15 cellular contexts compared by ENCODE assay signal in genomic region chr1:48789903-48790302, GRCh38. TPM values are rescaled to one million over a fixed set of nuclear protein-coding genes. Genes with fewer than 3 reads are reported as not detected.
DNase-seq lines count a peak whose midpoint lies in the region; ATAC-seq, FAIRE-seq and TF ChIP-seq lines count a peak whose summit lies in the region.
"Had no signal": no experiment of that assay in that cellular context is flagged by ENCODE, and none has a peak within 500 bp of the region (broad histone marks: within the 10 kb centered on the region; RNA-seq: fewer than 3 reads in every experiment).

No MANE protein-coding gene starts in this region.

- no peak for DNase-seq in activated T-cell treated with anti-CD3 and anti-CD28 coated beads, Interleukin-2, amount 50 U/mL, for 24 hours
- DNase-seq in activated T-cell treated with anti-CD3 and anti-CD28 coated beads, Interleukin-2, amount 50 U/mL, for 1 hour, result no peak
- no peak for DNase-seq in activated naive CD8-positive, alpha-beta T cell treated with anti-CD3 and anti-CD28 coated beads, Interleukin-2, amount 50 U/mL, for 24 hours
- DNase-seq in aorta (no peak), frontal cortex (ENCODE audit: low spot score in 2 of 2) (no peak), NCI-H524 (lab: John Stamatoyannopoulos, UW) (no peak)
- DNase-seq: activated CD4-positive, alpha-beta T cell treated with anti-CD3 and anti-CD28 coated beads, Interleukin-2, amount 50 U/mL, for 1 hour; activated naive CD4-positive, alpha-beta T cell treated with anti-CD3 and anti-CD28 coated beads, Interleukin-2, amount 50 U/mL, for 16 hours; DMS53; immature natural killer cell; NCI-H510A; thyroid gland had no signal

- no peak for FAIRE-seq in frontal cortex (lab: Jason Lieb, UNC)

- no peaks in the 10 kb centered on the region for H3K36me3 Mint-ChIP-seq in activated T-cell treated with anti-CD3 and anti-CD28 coated beads, Interleukin-2, amount 50 U/mL, for 24 hours (ENCODE audit: low read depth)
- H3K36me3 Mint-ChIP-seq in activated naive CD8-positive, alpha-beta T cell treated with anti-CD3 and anti-CD28 coated beads, Interleukin-2, amount 50 U/mL, for 24 hours (ENCODE audit: low read depth), result no peaks in the 10 kb centered on the region
- H3K36me3 Mint-ChIP-seq: immature natural killer cell had no signal

- ATAC-seq in HG03159 (IDR thresholded peaks at IDR 0.05; ENCODE audit: unreplicated experiment) (peak; percentile 27), aorta (ENCODE audit: low FRiP score) (no peak), gastroesophageal sphincter (no peak)
- no peak for ATAC-seq in activated naive CD8-positive, alpha-beta T cell treated with anti-CD3 and anti-CD28 coated beads, Interleukin-2, amount 50 U/mL, for 24 hours

- H3K27ac ChIP-seq in aorta (ENCODE audit: low read depth in 1 of 2, low read length in 2 of 2), result peak overlapping the region; percentile 79 to 90
- H3K27ac ChIP-seq in gastroesophageal sphincter, result peak overlapping the region in 2 of 4 donors; percentile 6 to 35
- H3K27ac ChIP-seq: thyroid gland had no signal

- no peak for TF ChIP-seq CTCF in gastroesophageal sphincter (IDR thresholded peaks at IDR 0.05)

- H3K9me3 ChIP-seq in aorta (ENCODE audit: control insufficient read depth, low read length), result no peaks in the 10 kb centered on the region
- H3K9me3 ChIP-seq in gastroesophageal sphincter, result no peaks in the 10 kb centered on the region
- H3K9me3 ChIP-seq: thyroid gland had no signal

- H3K4me1 Mint-ChIP-seq in activated T-cell treated with anti-CD3 and anti-CD28 coated beads, Interleukin-2, amount 50 U/mL, for 24 hours (ENCODE audit: low read depth), result peaks cover 20% of the 10 kb centered on the region
- H3K4me1 Mint-ChIP-seq in activated naive CD8-positive, alpha-beta T cell treated with anti-CD3 and anti-CD28 coated beads, Interleukin-2, amount 50 U/mL, for 24 hours, result peaks cover 61% of the 10 kb centered on the region
- H3K4me1 Mint-ChIP-seq: immature natural killer cell had no signal

- H3K4me3 ChIP-seq in aorta (ENCODE audit: low read length in 2 of 2) (no peak overlapping the region), gastroesophageal sphincter (no peak overlapping the region)
- H3K4me3 ChIP-seq: thyroid gland had no signal

- no peaks in the 10 kb centered on the region for H3K9me3 Mint-ChIP-seq in activated T-cell treated with anti-CD3 and anti-CD28 coated beads, Interleukin-2, amount 50 U/mL, for 24 hours
- H3K9me3 Mint-ChIP-seq in activated naive CD8-positive, alpha-beta T cell treated with anti-CD3 and anti-CD28 coated beads, Interleukin-2, amount 50 U/mL, for 24 hours, result no peaks in the 10 kb centered on the region

- H3K4me1 ChIP-seq in aorta (ENCODE audit: control insufficient read depth in 1 of 2, insufficient read depth in 2 of 2, low read length in 2 of 2) (peaks cover 0 to 5% of the 10 kb centered on the region in 2 donors), gastroesophageal sphincter (peaks cover 0 to 10% (median 0%) of the 10 kb centered on the region in 3 donors)
- H3K4me1 ChIP-seq: thyroid gland had no signal

- H3K36me3 ChIP-seq in aorta (ENCODE audit: control insufficient read depth in 1 of 2, insufficient read depth in 2 of 2, low read length in 1 of 2) (no peaks in the 10 kb centered on the region), gastroesophageal sphincter (no peaks in the 10 kb centered on the region)
- H3K36me3 ChIP-seq: thyroid gland had no signal

- no peak for TF ChIP-seq POLR2A in gastroesophageal sphincter (IDR thresholded peaks at IDR 0.05)

- peak overlapping the region; percentile 7 for H3K27ac Mint-ChIP-seq in activated T-cell treated with anti-CD3 and anti-CD28 coated beads, Interleukin-2, amount 50 U/mL, for 24 hours
- H3K27ac Mint-ChIP-seq in activated naive CD8-positive, alpha-beta T cell treated with anti-CD3 and anti-CD28 coated beads, Interleukin-2, amount 50 U/mL, for 24 hours, result peak overlapping the region; percentile 84
- H3K27ac Mint-ChIP-seq: immature natural killer cell had no signal

- 0 to 4% methylated on average over 4 of the region's 4 CpGs for WGBS in aorta, 2 donors
- 11 to 14% methylated on average over 4 of the region's 4 CpGs for WGBS in gastroesophageal sphincter (ENCODE audit: low coverage in 1 of 2), 2 donors

- H3K27me3 Mint-ChIP-seq in activated T-cell treated with anti-CD3 and anti-CD28 coated beads, Interleukin-2, amount 50 U/mL, for 24 hours, result peaks cover 6% of the 10 kb centered on the region
- H3K27me3 Mint-ChIP-seq in activated naive CD8-positive, alpha-beta T cell treated with anti-CD3 and anti-CD28 coated beads, Interleukin-2, amount 50 U/mL, for 24 hours, result peaks cover 10% of the 10 kb centered on the region

- TF ChIP-seq EP300 in gastroesophageal sphincter (IDR thresholded peaks at IDR 0.05), result no peak

- H3K4me3 Mint-ChIP-seq in activated T-cell treated with anti-CD3 and anti-CD28 coated beads, Interleukin-2, amount 50 U/mL, for 24 hours, result no peak overlapping the region
- no peak overlapping the region for H3K4me3 Mint-ChIP-seq in activated naive CD8-positive, alpha-beta T cell treated with anti-CD3 and anti-CD28 coated beads, Interleukin-2, amount 50 U/mL, for 24 hours
- H3K4me3 Mint-ChIP-seq: immature natural killer cell had no signal

- H3K27me3 ChIP-seq in aorta (ENCODE audit: control insufficient read depth in 1 of 2, insufficient read depth in 2 of 2, low read length in 1 of 2) (no peaks in the 10 kb centered on the region), gastroesophageal sphincter (no peaks in the 10 kb centered on the region)
- H3K27me3 ChIP-seq: thyroid gland had no signal

- intact Hi-C loops in aorta (cut with DNase I), result no loop called here

RNA-seq across cellular contexts. Expression of gene BEND5, which starts 13.2 kb away (rescaled TPM):
- total RNA-seq in aorta (10 to 100 TPM in 1 of 2 donors, 1 to 10 TPM in 1; 6.6 to 11.2 TPM), frontal cortex (18.8 TPM), gastroesophageal sphincter (10 to 100 TPM in 1 of 4 donors, 1 to 10 TPM in 3; 2.6 to 10.4 (median 5.9) TPM)
- polyA plus RNA-seq in aorta, result 1 to 10 TPM; 2.1 to 7.5 TPM
- total RNA-seq: fibroblast of lung had no signal
